ENCODE assay signal across 14 cellular contexts in genomic region chr2:98691307-98691706, GRCh38. TPM values are rescaled to one million over a fixed set of nuclear protein-coding genes. Genes with fewer than 3 reads are reported as not detected.
A peak's percentile ranks its signal among the peaks of the same experiment; 100 is the strongest.
DNase-seq lines count a peak whose midpoint lies in the region; ATAC-seq, FAIRE-seq and TF ChIP-seq lines count a peak whose summit lies in the region.
"Had no signal": no experiment of that assay in that cellular context is flagged by ENCODE, and none has a peak within 500 bp of the region (broad histone marks: within the 10 kb centered on the region; RNA-seq: fewer than 3 reads in every experiment).

No MANE protein-coding gene starts in this region.

- peaks cover 85% of the 10 kb centered on the region for H3K4me1 Mint-ChIP-seq in CD8-positive, alpha-beta T cell (ENCODE audit: low read depth)
- peaks cover 45 to 96% (median 85%) of the 10 kb centered on the region in 4 donors for H3K4me1 Mint-ChIP-seq in naive thymus-derived CD8-positive, alpha-beta T cell

- H3K4me1 ChIP-seq in CD8-positive, alpha-beta T cell (ENCODE audit: insufficient read depth, low read length), result peaks cover 92% of the 10 kb centered on the region
- H3K4me1 ChIP-seq in uterus, result no peaks in the 10 kb centered on the region
- H3K4me1 ChIP-seq: sigmoid colon had no signal

- CTCF ChIA-PET in CD8-positive, alpha-beta T cell (lab: Charles Lee), result interaction anchor here (1.5 kb wide), 1 partner anchor 18 kb away, joined by 4 read pairs; no protein-coding TSS in a partner anchor

- H3K36me3 ChIP-seq in CD8-positive, alpha-beta T cell (ENCODE audit: insufficient read depth, low read length), result no peaks in the 10 kb centered on the region
- H3K36me3 ChIP-seq in bronchial epithelial cell (ENCODE audit: control insufficient read depth, insufficient read depth, low read length), result no peaks in the 10 kb centered on the region
- H3K36me3 ChIP-seq in uterus, result no peaks in the 10 kb centered on the region
- H3K36me3 ChIP-seq: sigmoid colon had no signal

- POLR2A ChIA-PET in CD8-positive, alpha-beta T cell (lab: Charles Lee), result interaction anchor here (1.0 to 1.3 kb wide), 2 partner anchors 30 to 35 kb away, joined by 4 read pairs; no protein-coding TSS in a partner anchor
- POLR2A ChIA-PET in naive thymus-derived CD8-positive, alpha-beta T cell (lab: Charles Lee), result interaction anchor here (0.6 to 1.4 kb wide), 6 partner anchors 9 to 36 kb away, joined by 3 to 4 read pairs (median 3); no protein-coding TSS in a partner anchor

- H3K4me3 Mint-ChIP-seq in CD8-positive, alpha-beta T cell, result peak overlapping the region; percentile 32
- peak overlapping the region in 8 of 10 donors; percentile 15 to 54 (median 38) for H3K4me3 Mint-ChIP-seq in naive thymus-derived CD8-positive, alpha-beta T cell
- H3K4me3 Mint-ChIP-seq: naive B cell had no signal

- H3K9me3 Mint-ChIP-seq in CD8-positive, alpha-beta T cell, result peaks cover 2% of the 10 kb centered on the region
- H3K9me3 Mint-ChIP-seq in naive thymus-derived CD8-positive, alpha-beta T cell, result no peaks in the 10 kb centered on the region
- H3K9me3 Mint-ChIP-seq: naive B cell had no signal

- no peak for TF ChIP-seq POLR2A in uterus (IDR thresholded peaks at IDR 0.05)

- no peak overlapping the region for H3K4me3 ChIP-seq in CD8-positive, alpha-beta T cell (ENCODE audit: low read depth, low read length)
- H3K4me3 ChIP-seq in bronchial epithelial cell (ENCODE audit: low read depth, low read length) (no peak overlapping the region), uterus (no peak overlapping the region)
- H3K4me3 ChIP-seq: sigmoid colon, SK-N-MC had no signal

- ATAC-seq in CD8-positive, alpha-beta T cell, result peak; percentile 65
- peak; percentile 41 to 48 for ATAC-seq in naive thymus-derived CD8-positive, alpha-beta T cell

- peaks cover 41% of the 10 kb centered on the region for H3K36me3 Mint-ChIP-seq in CD8-positive, alpha-beta T cell
- H3K36me3 Mint-ChIP-seq in naive thymus-derived CD8-positive, alpha-beta T cell, result peaks cover 0 to 42% (median 7%) of the 10 kb centered on the region in 3 donors

- no peaks in the 10 kb centered on the region for H3K27me3 Mint-ChIP-seq in CD8-positive, alpha-beta T cell (ENCODE audit: low read depth)
- no peaks in the 10 kb centered on the region for H3K27me3 Mint-ChIP-seq in naive thymus-derived CD8-positive, alpha-beta T cell
- H3K27me3 Mint-ChIP-seq: naive B cell had no signal

- H3K27ac Mint-ChIP-seq in CD8-positive, alpha-beta T cell, result peak overlapping the region; percentile 90
- H3K27ac Mint-ChIP-seq in naive thymus-derived CD8-positive, alpha-beta T cell, result peak overlapping the region; percentile 71 to 97 (median 82)
- H3K27ac Mint-ChIP-seq: naive B cell had no signal

- intact Hi-C loops in CD8-positive, alpha-beta T cell (cut with DNase I, micrococcal nuclease), result loop anchor here (5.0 kb wide), 1 partner anchor 34 kb away; no protein-coding TSS in a partner anchor
- intact Hi-C loops in uterus (cut with DNase I; ENCODE audit: low total_unique reads), result no loop called here

- TF ChIP-seq CTCF in CD8-positive, alpha-beta T cell (IDR thresholded peaks at IDR 0.05), result no peak
- TF ChIP-seq CTCF in bronchial epithelial cell (IDR thresholded peaks at IDR 0.05; ENCODE audit: insufficient read depth, low read length, severe bottlenecking), result no peak
- TF ChIP-seq CTCF in uterus (IDR thresholded peaks at IDR 0.05), result no peak

- peak overlapping the region; percentile 10 for H3K27ac ChIP-seq in CD8-positive, alpha-beta T cell (ENCODE audit: low read depth, low read length)
- H3K27ac ChIP-seq in uterus, result no peak overlapping the region
- H3K27ac ChIP-seq: sigmoid colon, SK-N-MC had no signal

- H3K27me3 ChIP-seq in CD8-positive, alpha-beta T cell (ENCODE audit: insufficient read depth, low read length), result no peaks in the 10 kb centered on the region
- H3K27me3 ChIP-seq in bronchial epithelial cell (ENCODE audit: control insufficient read depth, insufficient read depth, low read length) (no peaks in the 10 kb centered on the region), uterus (no peaks in the 10 kb centered on the region)
- H3K27me3 ChIP-seq: sigmoid colon had no signal

- no peaks in the 10 kb centered on the region for H3K9me3 ChIP-seq in CD8-positive, alpha-beta T cell (ENCODE audit: low read length)
- no peaks in the 10 kb centered on the region for H3K9me3 ChIP-seq in uterus
- H3K9me3 ChIP-seq: sigmoid colon had no signal

- no peak for FAIRE-seq in bronchial epithelial cell (lab: Jason Lieb, UNC)
- FAIRE-seq: frontal cortex had no signal

- no peak for DNase-seq in CD8-positive, alpha-beta T cell
- DNase-seq in HT-29 (ENCODE audit: low spot score), result peak; percentile 7
- peak; percentile 65 for DNase-seq in bronchial epithelial cell (ENCODE audit: low read depth)
- no peak for DNase-seq in naive thymus-derived CD8-positive, alpha-beta T cell
- DNase-seq in uterus, result no peak
- no peak for DNase-seq in SIG-M5 (lab: John Stamatoyannopoulos, UW)
- DNase-seq in NCI-H2171 (lab: John Stamatoyannopoulos, UW), result no peak
- DNase-seq: activated CD4-positive, CD25-positive, alpha-beta regulatory T cell; KG1; kidney glomerular epithelial cell; naive B cell; sigmoid colon had no signal

RNA-seq across cellular contexts. Expression of gene MGAT4A, which starts 39.6 kb away (rescaled TPM):
- 100 to 1,000 TPM; 226 to 229 TPM for total RNA-seq in CD8-positive, alpha-beta T cell
- total RNA-seq in HT-29 (2014; rRNA removed; shearing (Covaris generic)), result 0.91 and 3.1 TPM in 2 replicates
- total RNA-seq in bronchial epithelial cell (3.9 and 6.0 TPM in 2 replicates), uterus (100 to 1,000 TPM in 1 of 4 donors, 10 to 100 TPM in 3; 25.9 to 107 (median 52.9) TPM)
- 100 to 1,000 TPM; 291 to 295 TPM for total RNA-seq in naive thymus-derived CD8-positive, alpha-beta T cell
- 100 to 1,000 TPM; 285 to 350 (median 310) TPM for polyA plus RNA-seq in naive thymus-derived CD8-positive, alpha-beta T cell

Comparison
In these comparisons a context has a peak if more than half of its experiments do, and no peak if none do; other contexts are left out.
1. DNase-seq: peak in HT-29 (single experiment) and bronchial epithelial cell (single experiment); none in CD8-positive, alpha-beta T cell (0 of 7), naive thymus-derived CD8-positive, alpha-beta T cell (0 of 10), uterus (0 of 2), SIG-M5 (single experiment) and NCI-H2171 (single experiment).